In the genomic region with DNA sequence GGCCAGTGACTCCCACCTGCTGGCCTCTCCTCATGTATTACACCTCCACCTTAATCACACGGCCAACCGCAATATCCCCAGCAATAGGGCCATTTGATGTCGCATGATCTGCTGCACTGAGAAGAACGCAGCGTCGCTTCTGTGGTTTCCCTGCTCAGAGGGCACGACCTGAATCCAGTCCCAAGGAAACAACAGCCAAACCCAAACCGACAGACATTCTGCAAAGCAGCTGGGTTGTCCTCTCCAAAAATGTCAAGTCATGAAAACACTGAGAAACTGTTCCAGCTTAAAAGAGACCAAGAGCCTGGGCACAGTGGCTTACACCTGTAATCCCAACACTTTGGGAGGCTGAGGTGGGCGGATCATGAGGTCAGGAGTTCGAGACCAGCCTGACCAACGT, we compare ENCODE assay signal across 2 cellular contexts.
TF ChIP-seq lines count a peak whose summit lies in the region.

No MANE protein-coding gene starts in this region.

TF ChIP-seq in A549, 52 proteins besides CTCF, POLR2A, EP300 and RAD21:
- TF ChIP-seq MAFK (IDR thresholded peaks at IDR 0.05; ENCODE audit: partially characterized antibody) = peak; percentile 80
- no peak for TF ChIP-seq ZFP36 (IDR thresholded peaks at IDR 0.05; ENCODE audit: borderline replicate concordance, partially characterized antibody)
- TF ChIP-seq HMGXB4 (CRISPR knock-in tag; IDR thresholded peaks at IDR 0.05; ENCODE audit: borderline replicate concordance) = no peak
- TF ChIP-seq MYC (IDR thresholded peaks at IDR 0.05; ENCODE audit: borderline replicate concordance, low read length) = no peak
- peak; percentile 57 for TF ChIP-seq NFE2L2 (conservative IDR thresholded peaks at IDR 0.05; ENCODE audit: low read length)
TF ChIP-seq in A549: peak in this region for 2.

TF ChIP-seq in IMR-90, 13 proteins besides CTCF, POLR2A, EP300 and RAD21:
- TF ChIP-seq ELK1 (IDR thresholded peaks at IDR 0.05; ENCODE audit: borderline replicate concordance, low read depth, low read length) (no peak), RFX5 (IDR thresholded peaks at IDR 0.05; ENCODE audit: low read depth, low read length) (no peak), NFE2L2 (IDR thresholded peaks at IDR 0.05; ENCODE audit: low read depth, low read length) (peak; percentile 49; the same call in 1 of the 2 replicates), USF2 (IDR thresholded peaks at IDR 0.05; ENCODE audit: low read depth, low read length) (no peak), CEBPB (IDR thresholded peaks at IDR 0.05; ENCODE audit: low read depth, low read length) (no peak), SMC3 (IDR thresholded peaks at IDR 0.05; ENCODE audit: low read depth, low read length) (no peak), CHD1 (IDR thresholded peaks at IDR 0.05; ENCODE audit: low read depth, low read length) (no peak), MAFK (IDR thresholded peaks at IDR 0.05; ENCODE audit: low read depth, low read length) (no peak)
